8 cellular contexts compared by ENCODE assay signal in the genomic region with DNA sequence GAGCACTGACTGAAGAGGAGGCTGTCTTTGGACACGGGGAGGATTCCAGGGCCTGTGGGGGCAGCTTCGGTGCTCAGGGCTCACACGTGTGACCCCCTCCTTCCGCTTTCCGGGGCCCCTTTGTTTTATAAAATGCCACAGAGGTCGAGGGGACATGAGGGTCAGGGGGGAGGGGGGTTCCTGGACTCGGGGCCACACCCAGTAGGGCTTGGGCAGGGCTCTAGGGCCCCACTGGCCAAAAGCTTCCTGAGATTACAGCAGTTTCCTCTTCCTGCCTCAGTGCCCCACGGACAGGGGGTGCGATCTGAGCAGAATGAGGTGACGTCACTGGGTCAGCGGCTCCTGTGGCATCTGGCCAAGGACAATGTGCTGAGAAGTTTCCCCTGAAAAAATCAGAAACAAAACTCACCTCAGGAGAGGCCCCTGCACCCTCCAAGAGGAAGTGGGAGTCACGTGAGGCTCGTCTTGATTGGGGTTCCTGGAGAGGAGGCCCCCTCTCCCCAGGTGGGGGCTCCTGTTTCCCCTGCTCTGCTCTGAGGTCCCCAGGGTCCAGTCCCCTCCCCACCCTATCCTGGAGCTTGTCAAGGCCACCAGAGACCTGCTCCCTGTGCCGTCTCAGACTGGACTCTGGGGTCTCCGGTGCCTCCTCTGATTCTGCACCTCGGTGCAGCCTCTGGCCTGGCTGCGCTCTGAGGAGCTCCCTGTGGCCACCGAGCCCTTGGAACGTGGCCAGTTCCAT. TPM values are rescaled to one million over a fixed set of nuclear protein-coding genes. Genes with fewer than 3 reads are reported as not detected.
DNase-seq lines count a peak whose midpoint lies in the region; ATAC-seq and TF ChIP-seq lines count a peak whose summit lies in the region.

No MANE protein-coding gene starts in this region.

- H3K27ac ChIP-seq in coronary artery = peak overlapping the region; percentile 77 to 88
- H3K27ac ChIP-seq in mesodermal cell (ENCODE audit: low read depth, low read length, severe bottlenecking) = peak overlapping the region; percentile 16
- peak overlapping the region; percentile 90 for H3K27ac ChIP-seq in suprapubic skin

- no peak for TF ChIP-seq CTCF in coronary artery (IDR thresholded peaks at IDR 0.05)
- TF ChIP-seq CTCF in suprapubic skin (IDR thresholded peaks at IDR 0.05) = no peak

- peak; percentile 87 for DNase-seq in coronary artery (ENCODE audit: low spot score)
- DNase-seq in suprapubic skin (ENCODE audit: low spot score in 2 of 2) = peak in 1 of 2 donors; percentile 92
- no peak for DNase-seq in NCI-H345 treated with DMSO at 0.1 percent for 48 hours (lab: John Stamatoyannopoulos, UW; ENCODE audit: unreplicated experiment)
- no peak for DNase-seq in OCI-M2 (lab: John Stamatoyannopoulos, UW; ENCODE audit: unreplicated experiment)

- no peaks in the 10 kb centered on the region for H3K9me3 Mint-ChIP-seq in T-helper 1 cell treated with Interleukin-12 subunit alpha and Interleukin-12 subunit beta and Interleukin-4 antibody, amounts not matched to agents 30 μg/mL and 1 μg/mL, for 36 hours

- H3K9me3 ChIP-seq in mesodermal cell (ENCODE audit: control insufficient read depth, low read length) (no peaks in the 10 kb centered on the region), suprapubic skin (no peaks in the 10 kb centered on the region)

- TF ChIP-seq EP300 in suprapubic skin (IDR thresholded peaks at IDR 0.05) = no peak

- H3K36me3 ChIP-seq in mesodermal cell (ENCODE audit: control insufficient read depth, insufficient read depth, low read length) = no peaks in the 10 kb centered on the region
- H3K36me3 ChIP-seq in suprapubic skin = no peaks in the 10 kb centered on the region

- H3K4me1 ChIP-seq in mesodermal cell (ENCODE audit: control insufficient read depth, insufficient read depth, low read length, poor library complexity, severe bottlenecking) = peaks cover 17% of the 10 kb centered on the region
- H3K4me1 ChIP-seq in suprapubic skin = peaks cover 38% of the 10 kb centered on the region

- no peaks in the 10 kb centered on the region for H3K27me3 ChIP-seq in suprapubic skin

- 90 to 91% methylated on average over 13 to 15 of the region's 19 CpGs for WGBS in mesodermal cell (ENCODE audit: insufficient coverage in 2 of 2), 2 experiments
- 54% methylated on average over 13 of the region's 19 CpGs for WGBS in suprapubic skin

- peak in 1 of 2 donors; percentile 2 for TF ChIP-seq POLR2A in suprapubic skin (IDR thresholded peaks at IDR 0.05)

- peak overlapping the region; percentile 17 for H3K4me3 ChIP-seq in coronary artery
- H3K4me3 ChIP-seq in mesodermal cell (ENCODE audit: extremely low read depth, insufficient read depth, low read length, poor library complexity, severe bottlenecking) = no peak overlapping the region
- H3K4me3 ChIP-seq in suprapubic skin = no peak overlapping the region

- H3K27ac Mint-ChIP-seq in T-helper 1 cell treated with Interleukin-12 subunit alpha and Interleukin-12 subunit beta and Interleukin-4 antibody, amounts not matched to agents 30 μg/mL and 1 μg/mL, for 36 hours = peak overlapping the region; percentile 90

- H3K27me3 Mint-ChIP-seq in T-helper 1 cell treated with Interleukin-12 subunit alpha and Interleukin-12 subunit beta and Interleukin-4 antibody, amounts not matched to agents 30 μg/mL and 1 μg/mL, for 36 hours (ENCODE audit: low read depth) = no peaks in the 10 kb centered on the region

- H3K36me3 Mint-ChIP-seq in T-helper 1 cell treated with Interleukin-12 subunit alpha and Interleukin-12 subunit beta and Interleukin-4 antibody, amounts not matched to agents 30 μg/mL and 1 μg/mL, for 36 hours (ENCODE audit: low read depth) = no peaks in the 10 kb centered on the region

- H3K4me1 Mint-ChIP-seq in T-helper 1 cell treated with Interleukin-12 subunit alpha and Interleukin-12 subunit beta and Interleukin-4 antibody, amounts not matched to agents 30 μg/mL and 1 μg/mL, for 36 hours (ENCODE audit: low read depth) = peaks cover 44% of the 10 kb centered on the region

- H3K4me3 Mint-ChIP-seq in T-helper 1 cell treated with Interleukin-12 subunit alpha and Interleukin-12 subunit beta and Interleukin-4 antibody, amounts not matched to agents 30 μg/mL and 1 μg/mL, for 36 hours = peak overlapping the region; percentile 53

- ATAC-seq in GM18511 (IDR thresholded peaks at IDR 0.05; ENCODE audit: unreplicated experiment) (peak; percentile 80), HG02884 (IDR thresholded peaks at IDR 0.05; ENCODE audit: unreplicated experiment) (peak; percentile 54)

RNA-seq across cellular contexts. Expression of a gene that starts 6.4 kb away (rescaled TPM):
- polyA plus RNA-seq in mesodermal cell (2013, experiment 1 of 2) = 311 TPM
- 240 TPM for polyA plus RNA-seq in mesodermal cell (2013, experiment 2 of 2)
- total RNA-seq in suprapubic skin = 100 to 1,000 TPM in 2 of 4 donors, 10 to 100 TPM in 2; 69.6 to 160 (median 110) TPM

RNA-seq across cellular contexts. Expression of a gene that starts 13.2 kb away (rescaled TPM):
- 94.2 TPM for polyA plus RNA-seq in mesodermal cell (2013, experiment 1 of 2)
- polyA plus RNA-seq in mesodermal cell (2013, experiment 2 of 2) = 72.8 TPM
- 100 to 1,000 TPM in 1 of 4 donors, 10 to 100 TPM in 3; 50.7 to 128 (median 67.6) TPM for total RNA-seq in suprapubic skin

RNA-seq across cellular contexts. Expression of a gene that starts 19.4 kb away (rescaled TPM):
- 207 TPM for polyA plus RNA-seq in mesodermal cell (2013, experiment 1 of 2)
- 159 TPM for polyA plus RNA-seq in mesodermal cell (2013, experiment 2 of 2)
- total RNA-seq in suprapubic skin = 10 to 100 TPM; 25.6 to 84.1 (median 45.1) TPM

RNA-seq across cellular contexts. Expression of a gene that starts 27.7 kb away (rescaled TPM):
- polyA plus RNA-seq in mesodermal cell (2013, experiment 1 of 2) = not detected
- polyA plus RNA-seq in mesodermal cell (2013, experiment 2 of 2) = not detected
- total RNA-seq in suprapubic skin = not detected

RNA-seq across cellular contexts. Expression of a gene that starts 38.1 kb away (rescaled TPM):
- 50.3 TPM for polyA plus RNA-seq in mesodermal cell (2013, experiment 1 of 2)
- 38.8 TPM for polyA plus RNA-seq in mesodermal cell (2013, experiment 2 of 2)
- 10 to 100 TPM in 2 of 4 donors, 1 to 10 TPM in 2; 3.5 to 22.0 (median 8.1) TPM for total RNA-seq in suprapubic skin

Comparison
In these comparisons a context has a peak if more than half of its experiments do, and no peak if none do; other contexts are left out.
1. H3K27ac ChIP-seq: peak in every context shown above with its lines; median percentile 90 in suprapubic skin; 82 in coronary artery; 16 in mesodermal cell.